In the genomic region with DNA sequence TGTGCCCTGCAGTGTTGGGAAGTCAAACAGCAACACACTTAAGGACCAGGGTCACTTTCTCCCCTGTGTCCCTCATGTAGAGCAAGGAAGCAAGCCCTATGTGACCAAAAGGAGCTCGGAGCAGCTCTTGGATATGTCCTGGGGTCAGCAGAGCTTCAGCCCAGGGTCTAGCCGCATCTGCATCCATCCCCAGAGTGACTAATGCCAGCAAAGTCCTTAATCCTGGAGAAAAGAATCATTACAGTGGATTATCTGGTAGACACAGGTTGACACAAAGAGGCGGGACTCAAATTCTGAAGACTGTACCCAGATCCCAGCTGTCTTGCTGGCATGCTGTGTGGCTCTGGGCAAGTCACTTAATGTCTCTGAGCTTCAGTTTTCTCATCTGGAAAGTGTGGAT, we compare ENCODE assay signal across 9 cellular contexts.
"Had no signal": no experiment of that assay in that cellular context is flagged by ENCODE, and none has a peak within 500 bp of the region (broad histone marks: within the 10 kb centered on the region; RNA-seq: fewer than 3 reads in every experiment).

No MANE protein-coding gene starts in this region.

- ATAC-seq: HCT116, HepG2 had no signal

- H3K4me3 ChIP-seq: GM23248, HAP-1 had no signal

- H3K27ac ChIP-seq: GM23248, HL-60 had no signal

- H3K36me3 ChIP-seq: HAP-1 had no signal

- DNase-seq: GM23248, GOT3, H7, HFFc6, KG1 had no signal

- H3K9me3 ChIP-seq: HAP-1 had no signal
